20 cellular contexts compared by ENCODE assay signal in the genomic region with DNA sequence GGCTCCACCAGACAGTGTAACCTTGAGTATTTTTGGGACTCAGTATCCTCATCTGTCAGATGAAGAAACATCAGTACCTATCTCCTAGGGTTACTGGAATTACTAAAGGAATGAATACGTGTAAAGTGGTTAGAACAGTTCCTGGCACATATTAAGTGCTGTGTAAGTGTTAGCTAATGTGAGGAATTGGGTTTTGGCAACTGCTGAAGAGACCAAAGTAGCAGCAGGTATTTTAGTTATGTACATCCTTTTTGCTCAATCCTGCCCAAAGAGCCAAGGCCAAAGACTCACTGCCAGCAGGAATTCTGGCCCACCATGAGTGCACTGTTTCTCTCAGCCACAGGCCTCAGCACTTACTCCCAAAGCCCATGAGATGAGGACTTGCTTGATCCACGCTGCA. TPM values are rescaled to one million over a fixed set of nuclear protein-coding genes. Genes with fewer than 3 reads are reported as not detected.
DNase-seq lines count a peak whose midpoint lies in the region; ATAC-seq and TF ChIP-seq lines count a peak whose summit lies in the region.
"Had no signal": no experiment of that assay in that cellular context is flagged by ENCODE, and none has a peak within 500 bp of the region (broad histone marks: within the 10 kb centered on the region; RNA-seq: fewer than 3 reads in every experiment).

No MANE protein-coding gene starts in this region.

- peak overlapping the region; percentile 34 for H3K27ac Mint-ChIP-seq in activated naive CD8-positive, alpha-beta T cell
- H3K27ac Mint-ChIP-seq in activated naive CD8-positive, alpha-beta T cell treated with anti-CD3 and anti-CD28 coated beads for 36 hours: no peak overlapping the region
- no peak overlapping the region for H3K27ac Mint-ChIP-seq in effector memory CD8-positive, alpha-beta T cell
- H3K27ac Mint-ChIP-seq: CD14-positive monocyte; CD4-positive, alpha-beta memory T cell; IgD-negative memory B cell had no signal

- H3K4me3 ChIP-seq in cardiac fibroblast (replicated peaks in 1 of 2; ENCODE audit: low read depth in 2 of 2, low read length in 2 of 2): no peak overlapping the region
- H3K4me3 ChIP-seq: A549, BLaER1, HAP-1 had no signal

- H3K4me1 Mint-ChIP-seq in activated naive CD8-positive, alpha-beta T cell (ENCODE audit: low read depth): no peaks in the 10 kb centered on the region
- H3K4me1 Mint-ChIP-seq in activated naive CD8-positive, alpha-beta T cell treated with anti-CD3 and anti-CD28 coated beads for 36 hours: peaks cover 8% of the 10 kb centered on the region
- H3K4me1 Mint-ChIP-seq in effector memory CD8-positive, alpha-beta T cell (ENCODE audit: low read depth in 2 of 2): no peaks in the 10 kb centered on the region
- H3K4me1 Mint-ChIP-seq: IgD-negative memory B cell had no signal

- no peak for TF ChIP-seq CTCF in cardiac fibroblast (IDR thresholded peaks at IDR 0.05; ENCODE audit: low read depth, low read length)

- no peaks in the 10 kb centered on the region for H3K27me3 Mint-ChIP-seq in activated naive CD8-positive, alpha-beta T cell
- H3K27me3 Mint-ChIP-seq in activated naive CD8-positive, alpha-beta T cell treated with anti-CD3 and anti-CD28 coated beads for 36 hours: no peaks in the 10 kb centered on the region
- H3K27me3 Mint-ChIP-seq in effector memory CD8-positive, alpha-beta T cell: no peaks in the 10 kb centered on the region
- H3K27me3 Mint-ChIP-seq: CD4-positive, alpha-beta memory T cell; IgD-negative memory B cell had no signal

- H3K36me3 Mint-ChIP-seq in activated naive CD8-positive, alpha-beta T cell: peaks cover 9% of the 10 kb centered on the region
- peaks cover 18% of the 10 kb centered on the region for H3K36me3 Mint-ChIP-seq in activated naive CD8-positive, alpha-beta T cell treated with anti-CD3 and anti-CD28 coated beads for 36 hours
- no peaks in the 10 kb centered on the region for H3K36me3 Mint-ChIP-seq in effector memory CD8-positive, alpha-beta T cell (ENCODE audit: insufficient read depth)

- ATAC-seq in effector memory CD8-positive, alpha-beta T cell (replicated peaks): no peak
- ATAC-seq: A549, HepG2 had no signal

- no peak for DNase-seq in activated naive CD8-positive, alpha-beta T cell treated with anti-CD3 and anti-CD28 coated beads for 36 hours
- DNase-seq in cardiac fibroblast (ENCODE audit: low read depth in 2 of 2) (peak; percentile 2 to 5), iris pigment epithelial cell (ENCODE audit: low read depth) (peak; percentile 12), NCI-H2196 treated with DMSO at 0.1 percent for 48 hours (lab: John Stamatoyannopoulos, UW; ENCODE audit: unreplicated experiment) (no peak), retina (no peak)
- DNase-seq in effector memory CD8-positive, alpha-beta T cell: no peak
- DNase-seq: Calu3; CD4-positive, alpha-beta memory T cell; DMS79 treated with DMSO at 0.1 percent for 48 hours; EL; GOT3; KBM-7 had no signal

- H3K4me3 Mint-ChIP-seq in activated naive CD8-positive, alpha-beta T cell: no peak overlapping the region
- H3K4me3 Mint-ChIP-seq in activated naive CD8-positive, alpha-beta T cell treated with anti-CD3 and anti-CD28 coated beads for 36 hours: no peak overlapping the region
- H3K4me3 Mint-ChIP-seq in effector memory CD8-positive, alpha-beta T cell: no peak overlapping the region
- H3K4me3 Mint-ChIP-seq: CD14-positive monocyte; CD4-positive, alpha-beta memory T cell; IgD-negative memory B cell had no signal

- H3K9me3 Mint-ChIP-seq in activated naive CD8-positive, alpha-beta T cell (ENCODE audit: low read depth): no peaks in the 10 kb centered on the region
- no peaks in the 10 kb centered on the region for H3K9me3 Mint-ChIP-seq in activated naive CD8-positive, alpha-beta T cell treated with anti-CD3 and anti-CD28 coated beads for 36 hours
- no peaks in the 10 kb centered on the region for H3K9me3 Mint-ChIP-seq in effector memory CD8-positive, alpha-beta T cell
- H3K9me3 Mint-ChIP-seq: CD14-positive monocyte; CD4-positive, alpha-beta memory T cell; IgD-negative memory B cell had no signal

RNA-seq across cellular contexts. Expression of gene MCF2, which starts 16.7 kb away (rescaled TPM):
- total RNA-seq in activated naive CD8-positive, alpha-beta T cell treated with anti-CD3 and anti-CD28 coated beads for 36 hours: under 1 TPM; 0.23 to 0.32 TPM
- total RNA-seq: Calu3, G401, HepG2 had no signal

Comparison
In these comparisons a context has a peak if more than half of its experiments do, and no peak if none do; other contexts are left out.
1. DNase-seq: peak in cardiac fibroblast (2 of 2) and iris pigment epithelial cell (single experiment); none in activated naive CD8-positive, alpha-beta T cell treated with anti-CD3 and anti-CD28 coated beads for 36 hours (single experiment), effector memory CD8-positive, alpha-beta T cell (0 of 3), NCI-H2196 treated with DMSO at 0.1 percent for 48 hours (single experiment) and retina (single experiment).